In the genomic region with DNA sequence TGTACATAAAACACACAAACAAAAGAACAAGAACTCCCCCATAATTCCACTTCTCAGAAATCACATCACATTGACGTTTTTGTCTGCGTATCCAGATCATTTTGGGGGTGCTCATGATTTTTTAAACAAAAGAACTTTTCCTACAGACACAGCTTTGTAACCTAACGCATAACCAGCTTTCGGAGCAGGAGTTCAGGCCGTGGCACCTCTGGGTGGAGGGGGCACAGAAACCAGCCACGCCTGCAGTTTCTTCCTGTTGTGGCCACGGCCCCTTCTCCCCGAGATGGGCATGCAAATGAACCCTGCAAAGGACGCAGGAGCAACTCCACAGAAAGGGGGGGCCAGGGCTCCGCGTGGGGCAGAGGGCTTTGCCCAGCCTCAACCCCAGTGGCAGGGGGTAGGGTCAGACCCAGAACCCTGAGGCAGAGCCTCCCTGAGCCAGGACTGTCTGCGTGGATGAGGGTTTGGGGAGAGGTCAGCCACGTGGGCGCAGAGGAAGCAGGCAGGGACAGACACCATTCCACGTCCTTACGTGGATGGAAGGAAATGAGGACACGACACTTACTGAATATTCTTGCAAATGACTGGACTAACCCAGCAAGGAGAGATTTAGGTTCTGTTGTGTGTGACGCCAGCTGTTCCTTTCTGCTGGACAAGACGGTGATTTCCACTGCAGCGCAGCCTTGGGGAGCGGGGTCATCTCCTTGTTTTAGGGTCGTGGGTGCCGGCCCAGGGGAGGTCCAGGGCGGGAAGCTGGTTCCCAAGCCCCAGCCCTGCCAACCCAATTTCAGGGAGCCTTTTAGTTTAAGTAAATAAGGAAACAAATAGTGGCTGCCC, we compare ENCODE assay signal across 9 cellular contexts.
A peak's percentile ranks its signal among the peaks of the same experiment; 100 is the strongest.
DNase-seq lines count a peak whose midpoint lies in the region; ATAC-seq and TF ChIP-seq lines count a peak whose summit lies in the region.
"Had no signal": no experiment of that assay in that cellular context is flagged by ENCODE, and none has a peak within 500 bp of the region (broad histone marks: within the 10 kb centered on the region; RNA-seq: fewer than 3 reads in every experiment).

No MANE protein-coding gene starts in this region.

- peak overlapping the region; percentile 73 for H3K27ac Mint-ChIP-seq in T-helper 2 cell treated with Interferon-gamma antibody and Interleukin-4, amounts not matched to agents 5 μg/mL and 100 μg/mL, for 36 hours

- ATAC-seq in GM21390 (IDR thresholded peaks at IDR 0.05; ENCODE audit: unreplicated experiment), result peak; percentile 37
- ATAC-seq in HG03571 (IDR thresholded peaks at IDR 0.05; ENCODE audit: unreplicated experiment), result no peak

- 70% methylated on average over 24 of the region's 24 CpGs for WGBS in esophagus, 2 donors

- no peaks in the 10 kb centered on the region for H3K27me3 ChIP-seq in AG04450 (ENCODE audit: control insufficient read depth, insufficient read depth, low read length)
- no peaks in the 10 kb centered on the region for H3K27me3 ChIP-seq in esophagus (ENCODE audit: control insufficient read depth in 1 of 2, insufficient read depth in 2 of 2, low read length in 2 of 2)
- H3K27me3 ChIP-seq in HAP-1 (ENCODE audit: low read depth), result no peaks in the 10 kb centered on the region

- no peak for TF ChIP-seq CTCF in AG04450 (IDR thresholded peaks at IDR 0.05; ENCODE audit: low read depth, low read length)

- H3K27me3 Mint-ChIP-seq in T-helper 2 cell treated with Interferon-gamma antibody and Interleukin-4, amounts not matched to agents 5 μg/mL and 100 μg/mL, for 36 hours (ENCODE audit: low read depth), result no peaks in the 10 kb centered on the region

- H3K4me1 ChIP-seq in esophagus (ENCODE audit: control insufficient read depth in 2 of 2, insufficient read depth in 2 of 2, low read length in 1 of 2) (peaks cover 0 to 21% of the 10 kb centered on the region in 2 donors), HAP-1 (peaks cover 21% of the 10 kb centered on the region)
- H3K4me1 ChIP-seq: parathyroid adenoma had no signal

- CTCF ChIA-PET in AG04450 (lab: Charles Lee), result no interaction called here

- H3K36me3 ChIP-seq in esophagus (ENCODE audit: control insufficient read depth in 2 of 2, insufficient read depth in 2 of 2, low read length in 1 of 2), result no peaks in the 10 kb centered on the region
- H3K36me3 ChIP-seq in HAP-1 (replicated peaks), result no peaks in the 10 kb centered on the region

- POLR2A ChIA-PET in AG04450 (lab: Yijun Ruan, JAX), result interaction anchor here (0.7 to 1.4 kb wide), 3 partner anchors 31 to 44 kb away, joined by 3 to 11 read pairs (median 4); no protein-coding TSS in a partner anchor

- DNase-seq in AG04450 (ENCODE audit: low read depth, low spot score), result no peak
- DNase-seq in T-helper 2 cell treated with Interferon-gamma antibody and Interleukin-4, amounts not matched to agents 5 μg/mL and 100 μg/mL, for 36 hours (ENCODE audit: low spot score), result peak; percentile 32
- DNase-seq in stimulated activated CD4-positive, alpha-beta T cell treated with anti-CD3 and anti-CD28 coated beads, Interleukin-4, amount 100 ng/mL, for 4 hours, result peak; percentile 19 to 40
- DNase-seq in HAP-1 (ENCODE audit: low spot score in 2 of 2), result no peak
- DNase-seq in A172 (ENCODE audit: low spot score), result no peak

- peaks cover 45% of the 10 kb centered on the region for H3K4me1 Mint-ChIP-seq in T-helper 2 cell treated with Interferon-gamma antibody and Interleukin-4, amounts not matched to agents 5 μg/mL and 100 μg/mL, for 36 hours (ENCODE audit: low read depth)

- H3K9me3 ChIP-seq in AG04450 (ENCODE audit: control insufficient read depth, insufficient read depth, low read length) (peaks cover 8% of the 10 kb centered on the region; the same call in 1 of the 2 replicates), esophagus (ENCODE audit: control insufficient read depth in 2 of 2, insufficient read depth in 1 of 2, low read depth in 1 of 2, low read length in 1 of 2) (no peaks in the 10 kb centered on the region), HAP-1 (no peaks in the 10 kb centered on the region)

- H3K27ac ChIP-seq in AG04450 (ENCODE audit: low read depth, low read length), result peak overlapping the region; percentile 99
- peak overlapping the region; percentile 48 to 71 for H3K27ac ChIP-seq in esophagus (ENCODE audit: low read depth in 2 of 2, low read length in 1 of 2)

- peak overlapping the region; percentile 77 for H3K4me3 Mint-ChIP-seq in T-helper 2 cell treated with Interferon-gamma antibody and Interleukin-4, amounts not matched to agents 5 μg/mL and 100 μg/mL, for 36 hours

- no peak overlapping the region for H3K4me3 ChIP-seq in AG04450 (ENCODE audit: low read depth, low read length)
- no peak overlapping the region for H3K4me3 ChIP-seq in esophagus (ENCODE audit: low read depth in 1 of 2, low read length in 2 of 2)
- no peak overlapping the region for H3K4me3 ChIP-seq in HAP-1

- H3K36me3 Mint-ChIP-seq in T-helper 2 cell treated with Interferon-gamma antibody and Interleukin-4, amounts not matched to agents 5 μg/mL and 100 μg/mL, for 36 hours (ENCODE audit: low read depth), result peaks cover 50% of the 10 kb centered on the region

- in situ Hi-C loops in HAP-1 (cut with MboI; ENCODE audit: low sequenced_read_pairs), result no loop called here

- H3K9me3 Mint-ChIP-seq in T-helper 2 cell treated with Interferon-gamma antibody and Interleukin-4, amounts not matched to agents 5 μg/mL and 100 μg/mL, for 36 hours, result peaks cover 6% of the 10 kb centered on the region

Comparison
In these comparisons a context has a peak if more than half of its experiments do, and no peak if none do; other contexts are left out.
1. DNase-seq: peak in T-helper 2 cell treated with Interferon-gamma antibody and Interleukin-4, amounts not matched to agents 5 μg/mL and 100 μg/mL, for 36 hours (single experiment) and stimulated activated CD4-positive, alpha-beta T cell treated with anti-CD3 and anti-CD28 coated beads, Interleukin-4, amount 100 ng/mL, for 4 hours (2 of 2); none in AG04450 (single experiment), HAP-1 (0 of 2) and A172 (single experiment).